9 cellular contexts compared by ENCODE assay signal in the genomic region with DNA sequence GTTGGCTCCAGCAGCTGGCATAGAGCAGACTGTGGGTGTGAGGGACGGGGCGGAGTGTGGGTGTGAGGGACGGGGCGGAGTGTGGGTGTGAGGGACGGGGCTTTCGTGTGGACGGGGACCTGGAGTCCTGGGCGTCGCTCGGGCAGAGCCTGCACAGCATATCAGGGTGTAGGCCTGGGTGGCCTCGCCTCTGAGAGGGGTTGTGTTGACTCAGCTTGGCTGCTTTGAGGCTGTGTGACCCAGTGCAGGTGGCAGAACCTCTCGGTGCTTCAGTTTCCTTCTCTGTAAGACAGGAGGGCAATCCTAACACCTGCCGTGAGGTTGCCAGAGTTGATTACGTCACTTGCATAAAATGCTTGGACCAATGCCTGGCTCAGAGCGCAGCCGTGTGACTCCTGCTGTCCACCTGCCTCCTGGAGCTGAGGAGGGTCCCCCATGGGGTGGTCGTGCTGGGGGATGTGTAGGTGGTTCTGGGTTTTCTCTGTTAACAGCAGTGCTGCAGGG. TPM values are rescaled to one million over a fixed set of nuclear protein-coding genes. Genes with fewer than 3 reads are reported as not detected.
DNase-seq lines count a peak whose midpoint lies in the region; ATAC-seq, FAIRE-seq and TF ChIP-seq lines count a peak whose summit lies in the region.
"Had no signal": no experiment of that assay in that cellular context is flagged by ENCODE, and none has a peak within 500 bp of the region (broad histone marks: within the 10 kb centered on the region; RNA-seq: fewer than 3 reads in every experiment).

No MANE protein-coding gene starts in this region.

- H3K27ac ChIP-seq in astrocyte (ENCODE audit: low read depth, low read length) (no peak overlapping the region), left lung (peak overlapping the region; percentile 49 to 56), tibial nerve (peak overlapping the region; percentile 81 to 98 (median 93))

- CTCF ChIA-PET in GM10248 (lab: Yijun Ruan, JAX): no interaction called here

- H3K27ac Mint-ChIP-seq in astrocyte (ENCODE audit: unreplicated experiment): peak overlapping the region; percentile 34

- H3K4me1 Mint-ChIP-seq in activated T-cell treated with anti-CD3 and anti-CD28 coated beads, Interleukin-2, amount 50 U/mL, for 4 hours (ENCODE audit: low read depth): peaks cover 22% of the 10 kb centered on the region
- peaks cover 44% of the 10 kb centered on the region for H3K4me1 Mint-ChIP-seq in astrocyte (ENCODE audit: low read depth, unreplicated experiment)

- H3K4me3 Mint-ChIP-seq in activated T-cell treated with anti-CD3 and anti-CD28 coated beads, Interleukin-2, amount 50 U/mL, for 4 hours: no peak overlapping the region
- no peak overlapping the region for H3K4me3 Mint-ChIP-seq in astrocyte (ENCODE audit: unreplicated experiment)

- H3K27me3 Mint-ChIP-seq in activated T-cell treated with anti-CD3 and anti-CD28 coated beads, Interleukin-2, amount 50 U/mL, for 4 hours (ENCODE audit: low read depth): no peaks in the 10 kb centered on the region
- H3K27me3 Mint-ChIP-seq in astrocyte (ENCODE audit: low read depth, unreplicated experiment): no peaks in the 10 kb centered on the region

- peaks cover 4% of the 10 kb centered on the region for H3K9me3 ChIP-seq in astrocyte (ENCODE audit: insufficient read depth, low read depth, low read length)
- no peaks in the 10 kb centered on the region for H3K9me3 ChIP-seq in left lung
- no peaks in the 10 kb centered on the region for H3K9me3 ChIP-seq in tibial nerve

- peak; percentile 18 for DNase-seq in activated T-cell treated with anti-CD3 and anti-CD28 coated beads, Interleukin-2, amount 50 U/mL, for 4 hours
- no peak for DNase-seq in activated T-cell treated with anti-CD3 and anti-CD28 coated beads, Interleukin-2, amount 50 U/mL, for 1 hour
- DNase-seq in astrocyte (ENCODE audit: low read depth): peak; percentile 19
- DNase-seq in left lung: no peak
- DNase-seq in tibial nerve (ENCODE audit: low spot score in 2 of 2): no peak
- DNase-seq in NCI-H524 treated with DMSO at 0.1 percent for 48 hours (lab: John Stamatoyannopoulos, UW): no peak
- no peak for DNase-seq in head of caudate nucleus
- no peak for DNase-seq in GM10248 (ENCODE audit: extremely low spot score)

- no peak for TF ChIP-seq POLR2A in tibial nerve (IDR thresholded peaks at IDR 0.05)

- peaks cover 45% of the 10 kb centered on the region for H3K4me1 ChIP-seq in astrocyte (ENCODE audit: insufficient read depth, low read length)
- peaks cover 30 to 76% of the 10 kb centered on the region in 2 donors for H3K4me1 ChIP-seq in left lung
- peaks cover 0 to 84% (median 46%) of the 10 kb centered on the region in 4 donors for H3K4me1 ChIP-seq in tibial nerve

- WGBS in tibial nerve, 2 donors: 48 to 63% methylated on average over 14 to 17 of the region's 17 CpGs

- FAIRE-seq in astrocyte (lab: Jason Lieb, UNC): no peak
- FAIRE-seq: colon had no signal

- intact Hi-C loops in left lung (cut with DNase I): no loop called here
- intact Hi-C loops in head of caudate nucleus (cut with DNase I): no loop called here

- no peak overlapping the region for H2AFZ ChIP-seq in astrocyte (ENCODE audit: low read depth, low read length)

- no peaks in the 10 kb centered on the region for H3K27me3 ChIP-seq in astrocyte (ENCODE audit: insufficient read depth, low read length)
- H3K27me3 ChIP-seq in left lung: no peaks in the 10 kb centered on the region
- no peaks in the 10 kb centered on the region for H3K27me3 ChIP-seq in tibial nerve

- H3K9me3 Mint-ChIP-seq in activated T-cell treated with anti-CD3 and anti-CD28 coated beads, Interleukin-2, amount 50 U/mL, for 4 hours: no peaks in the 10 kb centered on the region
- H3K9me3 Mint-ChIP-seq in astrocyte (ENCODE audit: unreplicated experiment): peaks cover 2% of the 10 kb centered on the region

- H3K36me3 ChIP-seq in astrocyte (ENCODE audit: insufficient read depth, low read length) (no peaks in the 10 kb centered on the region), left lung (peaks cover 0 to 52% of the 10 kb centered on the region in 2 donors), tibial nerve (peaks cover 0 to 25% (median 0%) of the 10 kb centered on the region in 3 donors)

- TF ChIP-seq EP300 in tibial nerve (IDR thresholded peaks at IDR 0.05): no peak

- POLR2A ChIA-PET in GM10248 (lab: Yijun Ruan, JAX): interaction anchor here (0.5 kb wide), 1 partner anchor 19 kb away, joined by 4 read pairs; no protein-coding TSS in a partner anchor

- H3K79me2 ChIP-seq in astrocyte (ENCODE audit: insufficient read depth, low read length): peaks cover 66% of the 10 kb centered on the region

- TF ChIP-seq CTCF in astrocyte (IDR thresholded peaks at IDR 0.05; ENCODE audit: insufficient read depth, low read depth, low read length): no peak
- no peak for TF ChIP-seq CTCF in left lung (IDR thresholded peaks at IDR 0.05)
- TF ChIP-seq CTCF in tibial nerve (IDR thresholded peaks at IDR 0.05): no peak
- no peak for TF ChIP-seq CTCF in GM10248 (IDR thresholded peaks at IDR 0.05; ENCODE audit: control extremely low read depth, extremely low read depth, low read depth, missing control alignments)

- H4K20me1 ChIP-seq in astrocyte (ENCODE audit: insufficient read depth, low read length): peaks cover 87% of the 10 kb centered on the region

- H3K9ac ChIP-seq in astrocyte (ENCODE audit: low read length): peak overlapping the region; percentile 18

- H3K36me3 Mint-ChIP-seq in activated T-cell treated with anti-CD3 and anti-CD28 coated beads, Interleukin-2, amount 50 U/mL, for 4 hours (ENCODE audit: insufficient read depth): peaks cover 3% of the 10 kb centered on the region
- H3K36me3 Mint-ChIP-seq in astrocyte (ENCODE audit: low read depth, unreplicated experiment): peaks cover 24% of the 10 kb centered on the region

- no peak overlapping the region for H3K4me3 ChIP-seq in astrocyte (ENCODE audit: insufficient read depth, low read depth, low read length)
- H3K4me3 ChIP-seq in left lung: no peak overlapping the region
- peak overlapping the region; percentile 10 to 47 (median 16) for H3K4me3 ChIP-seq in tibial nerve

- peak overlapping the region; percentile 73 for H3K4me2 ChIP-seq in astrocyte (ENCODE audit: low read length)

- ATAC-seq in activated T-cell treated with anti-CD3 and anti-CD28 coated beads, Interleukin-2, amount 50 U/mL, for 4 hours: peak; percentile 68 to 80
- ATAC-seq in left lung: peak; percentile 60

RNA-seq across cellular contexts. Expression of a gene that starts 15.3 kb away (rescaled TPM):
- total RNA-seq in activated T-cell treated with anti-CD3 and anti-CD28 coated beads, Interleukin-2, amount 50 U/mL, for 4 hours: 100 to 1,000 TPM; 101 to 114 (median 106) TPM
- total RNA-seq in astrocyte (159 and 180 TPM in 2 replicates), left lung (100 to 1,000 TPM; 287 to 305 TPM), tibial nerve (100 to 1,000 TPM; 122 to 156 (median 143) TPM)

RNA-seq across cellular contexts. Expression of a gene that starts 41.9 kb away (rescaled TPM):
- total RNA-seq in activated T-cell treated with anti-CD3 and anti-CD28 coated beads, Interleukin-2, amount 50 U/mL, for 4 hours: 10 to 100 TPM; 17.7 to 26.9 (median 24.5) TPM
- total RNA-seq in astrocyte: 22.5 and 27.7 TPM in 2 replicates
- 100 to 1,000 TPM; 123 to 133 TPM for total RNA-seq in left lung
- 10 to 100 TPM; 11.4 to 16.7 (median 13.3) TPM for total RNA-seq in tibial nerve

RNA-seq across cellular contexts. Expression of a gene that starts 55.2 kb away (rescaled TPM):
- 100 to 1,000 TPM; 132 to 139 (median 136) TPM for total RNA-seq in activated T-cell treated with anti-CD3 and anti-CD28 coated beads, Interleukin-2, amount 50 U/mL, for 4 hours
- 21.1 and 24.9 TPM in 2 replicates for total RNA-seq in astrocyte
- total RNA-seq in left lung: 10 to 100 TPM; 16.1 to 19.6 TPM
- total RNA-seq in tibial nerve: 10 to 100 TPM; 15.5 to 29.4 (median 19.0) TPM

Comparison
In these comparisons a context has a peak if more than half of its experiments do, and no peak if none do; other contexts are left out.
1. DNase-seq: peak in activated T-cell treated with anti-CD3 and anti-CD28 coated beads, Interleukin-2, amount 50 U/mL, for 4 hours (single experiment) and astrocyte (single experiment); none in activated T-cell treated with anti-CD3 and anti-CD28 coated beads, Interleukin-2, amount 50 U/mL, for 1 hour (single experiment), left lung (0 of 2), tibial nerve (0 of 2), NCI-H524 treated with DMSO at 0.1 percent for 48 hours (single experiment), head of caudate nucleus (0 of 42) and GM10248 (single experiment).
2. H3K4me3 ChIP-seq: peak in tibial nerve (4 of 4); none in astrocyte (single experiment) and left lung (0 of 2).